Comparison of ENCODE assay signal across 8 cellular contexts in the genomic region with DNA sequence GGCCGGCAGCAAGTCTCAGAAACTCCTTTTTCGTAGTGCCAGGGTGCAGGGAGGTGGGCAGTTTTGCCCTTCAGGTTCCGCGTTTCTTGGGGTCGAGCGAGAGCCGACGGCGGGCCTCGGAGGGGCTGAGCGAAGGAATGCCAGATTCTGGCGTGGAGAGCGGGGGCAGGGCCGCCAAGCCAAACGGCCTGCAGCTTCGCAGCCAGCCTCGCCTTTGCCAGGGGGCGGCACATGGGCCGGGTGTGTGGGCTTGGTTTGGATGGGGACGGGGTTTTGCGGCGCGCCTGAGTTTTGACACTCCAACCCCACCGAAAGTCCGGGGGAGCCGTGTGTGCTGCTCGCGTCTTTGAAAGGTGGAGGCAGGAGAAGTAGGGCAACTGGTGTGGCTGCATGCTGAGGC. TPM values are rescaled to one million over a fixed set of nuclear protein-coding genes. Genes with fewer than 3 reads are reported as not detected.
A peak's percentile ranks its signal among the peaks of the same experiment; 100 is the strongest.
DNase-seq lines count a peak whose midpoint lies in the region; TF ChIP-seq lines count a peak whose summit lies in the region.
"Not testable (repeated sequence)": the region's sequence is repeated elsewhere in the genome, so short reads cannot be mapped to it uniquely, and the experiment has no call there.

No MANE protein-coding gene starts in this region.

- not testable (repeated sequence) for H4K20me1 ChIP-seq in Loucy (ENCODE audit: insufficient read depth, low read length, poor library complexity, severe bottlenecking)

- not testable (repeated sequence) for TF ChIP-seq EP300 in suprapubic skin (IDR thresholded peaks at IDR 0.05)

- DNase-seq in Calu3 (peak; percentile 1), posterior cingulate gyrus (peak in 6 of 10 donors; percentile 3 to 73 (median 11))
- DNase-seq in activated CD4-positive, alpha-beta T cell treated with anti-CD3 and anti-CD28 coated beads, Interleukin-2, amount 50 U/mL, for 48 hours: peak; percentile 7 to 32
- DNase-seq in astrocyte of the cerebellum (ENCODE audit: low read depth); epithelial cell of proximal tubule (ENCODE audit: low read depth); mesenchymal stem cell; suprapubic skin (ENCODE audit: low spot score in 2 of 2): not testable (repeated sequence)

- H3F3A ChIP-seq in Loucy (ENCODE audit: low read depth): not testable (repeated sequence)

- H3K9me3 Mint-ChIP-seq in Calu3 (ENCODE audit: low read depth, unreplicated experiment): not testable (repeated sequence)

- not testable (repeated sequence) for H3K23ac ChIP-seq in mesenchymal stem cell (ENCODE audit: low read length in 2 of 2)

- not testable (repeated sequence) for H3K4ac ChIP-seq in mesenchymal stem cell (ENCODE audit: low read depth in 1 of 2, low read length in 2 of 2)

- H3K4me3 ChIP-seq in Loucy (ENCODE audit: low read length, poor library complexity, severe bottlenecking) (peak overlapping the region; percentile 69), astrocyte of the cerebellum (ENCODE audit: low read depth, low read length) (peak overlapping the region; percentile 47), epithelial cell of proximal tubule (ENCODE audit: low read depth, low read length) (peak overlapping the region; percentile 35), mesenchymal stem cell (ENCODE audit: insufficient read depth in 1 of 2, low read depth in 1 of 2, low read length in 2 of 2) (peak overlapping the region; percentile 68 to 77), suprapubic skin (peak overlapping the region; percentile 67)

- H3K9ac ChIP-seq in Loucy (ENCODE audit: low read depth, low read length, poor library complexity, severe bottlenecking) (peak overlapping the region; percentile 65), mesenchymal stem cell (ENCODE audit: low read length) (peak overlapping the region; percentile 77)

- in situ Hi-C loops in astrocyte of the cerebellum (cut with HindIII; ENCODE audit: low sequenced_read_pairs): not testable (repeated sequence)

- not testable (repeated sequence) for H3K79me2 ChIP-seq in Loucy (ENCODE audit: insufficient read depth, low read length)

- intact Hi-C loops in Calu3 (cut with micrococcal nuclease; ENCODE audit: unreplicated experiment); posterior cingulate gyrus (cut with DNase I): not testable (repeated sequence)

- not testable (repeated sequence) for H2BK5ac ChIP-seq in mesenchymal stem cell (ENCODE audit: low read depth, low read length, poor library complexity, severe bottlenecking)

- H3K36me3 ChIP-seq in Loucy (ENCODE audit: insufficient read depth, low read length); mesenchymal stem cell (ENCODE audit: control insufficient read depth in 1 of 2, insufficient read depth in 2 of 2, low read depth in 1 of 2, low read length in 2 of 2); suprapubic skin: not testable (repeated sequence)

- not testable (repeated sequence) for H3K9me2 ChIP-seq in Loucy (replicated peaks; ENCODE audit: low read depth, low read length)

- not testable (repeated sequence) for H3K79me1 ChIP-seq in mesenchymal stem cell (replicated peaks; ENCODE audit: low read length, poor library complexity, severe bottlenecking)

- not testable (repeated sequence) for TF ChIP-seq CTCF in Calu3 (IDR thresholded peaks at IDR 0.05; ENCODE audit: unreplicated experiment); Loucy (conservative IDR thresholded peaks at IDR 0.05; ENCODE audit: low read length); astrocyte of the cerebellum (IDR thresholded peaks at IDR 0.05; ENCODE audit: low read depth, low read length, missing control alignments); epithelial cell of proximal tubule (conservative IDR thresholded peaks at IDR 0.05; ENCODE audit: low read depth, low read length); suprapubic skin (IDR thresholded peaks at IDR 0.05)

- not testable (repeated sequence) for H2AFZ ChIP-seq in Loucy (ENCODE audit: low read length); mesenchymal stem cell (ENCODE audit: low read depth, low read length)

- not testable (repeated sequence) for H3K14ac ChIP-seq in mesenchymal stem cell (ENCODE audit: low read length in 2 of 2)

- BruUV-seq in Calu3 (replicated peaks; lab: Mats Ljungman, UMichigan): not testable (repeated sequence)

- not testable (repeated sequence) for H2BK120ac ChIP-seq in mesenchymal stem cell (ENCODE audit: low read depth, low read length)

- not testable (repeated sequence) for TF ChIP-seq POLR2A in suprapubic skin (IDR thresholded peaks at IDR 0.05)

- no CpG with 5 or more reads among the region's 28 CpGs for WGBS in mesenchymal stem cell
- WGBS in suprapubic skin: no CpG with 5 or more reads among the region's 28 CpGs

- H2AK5ac ChIP-seq in mesenchymal stem cell (ENCODE audit: low read length, severe bottlenecking): not testable (repeated sequence)

- not testable (repeated sequence) for H3K27me3 ChIP-seq in Loucy (ENCODE audit: insufficient read depth, low read length, poor library complexity, severe bottlenecking); mesenchymal stem cell (ENCODE audit: control insufficient read depth in 1 of 2, insufficient read depth in 1 of 2, low read length in 2 of 2); suprapubic skin

- H3K27ac Mint-ChIP-seq in Calu3 (ENCODE audit: unreplicated experiment): not testable (repeated sequence)

- H3K4me1 ChIP-seq in Loucy (ENCODE audit: insufficient read depth, low read length, poor library complexity, severe bottlenecking); mesenchymal stem cell (ENCODE audit: control insufficient read depth, insufficient read depth, low read depth, low read length); suprapubic skin: not testable (repeated sequence)

- not testable (repeated sequence) for H2BK12ac ChIP-seq in mesenchymal stem cell (ENCODE audit: low read length in 2 of 2)

- not testable (repeated sequence) for H4K8ac ChIP-seq in mesenchymal stem cell (ENCODE audit: low read length)

- H3K18ac ChIP-seq in mesenchymal stem cell (ENCODE audit: low read depth in 1 of 2, low read length in 2 of 2): not testable (repeated sequence)

- not testable (repeated sequence) for H3K4me1 Mint-ChIP-seq in Calu3 (ENCODE audit: low read depth, unreplicated experiment)

- H3K4me2 ChIP-seq in Loucy (ENCODE audit: low read depth, low read length, poor library complexity, severe bottlenecking): peak overlapping the region; percentile 27
- not testable (repeated sequence) for H3K4me2 ChIP-seq in mesenchymal stem cell (ENCODE audit: low read length, poor library complexity, severe bottlenecking)

- H4K91ac ChIP-seq in mesenchymal stem cell (ENCODE audit: low read length): not testable (repeated sequence)

- H3K27ac ChIP-seq in mesenchymal stem cell (ENCODE audit: low read length, poor library complexity, severe bottlenecking): not testable (repeated sequence)
- H3K27ac ChIP-seq in suprapubic skin: peak overlapping the region; percentile 87

- H3K27me3 Mint-ChIP-seq in Calu3 (ENCODE audit: unreplicated experiment): not testable (repeated sequence)

- peak overlapping the region; percentile 61 for H3K4me3 Mint-ChIP-seq in Calu3 (ENCODE audit: low read depth, unreplicated experiment)

- CTCF ChIA-PET in Calu3 (lab: Charles Lee): not testable (repeated sequence)

- H3K36me3 Mint-ChIP-seq in Calu3 (ENCODE audit: insufficient read depth, unreplicated experiment): not testable (repeated sequence)

- not testable (repeated sequence) for H3K9me3 ChIP-seq in Loucy (ENCODE audit: insufficient read depth, low read depth, low read length); mesenchymal stem cell (ENCODE audit: control insufficient read depth, low read length); suprapubic skin

- not testable (repeated sequence) for H2BK15ac ChIP-seq in mesenchymal stem cell (ENCODE audit: low read depth, poor library complexity, severe bottlenecking)

RNA-seq across cellular contexts. Expression of a gene that starts 0.8 kb away (rescaled TPM):
- total RNA-seq in Calu3 (2022): 16.4 and 17.3 TPM in 2 replicates
- total RNA-seq in epithelial cell of proximal tubule: 6.0 and 17.0 TPM in 2 replicates
- polyA plus RNA-seq in mesenchymal stem cell (2013, experiment 1 of 2): 5.4 TPM
- 4.8 TPM for polyA plus RNA-seq in mesenchymal stem cell (2013, experiment 2 of 2)
- 10 to 100 TPM; 14.0 to 42.8 (median 27.4) TPM for total RNA-seq in suprapubic skin
